Comparison of ENCODE assay signal across 2 cellular contexts in the genomic region with DNA sequence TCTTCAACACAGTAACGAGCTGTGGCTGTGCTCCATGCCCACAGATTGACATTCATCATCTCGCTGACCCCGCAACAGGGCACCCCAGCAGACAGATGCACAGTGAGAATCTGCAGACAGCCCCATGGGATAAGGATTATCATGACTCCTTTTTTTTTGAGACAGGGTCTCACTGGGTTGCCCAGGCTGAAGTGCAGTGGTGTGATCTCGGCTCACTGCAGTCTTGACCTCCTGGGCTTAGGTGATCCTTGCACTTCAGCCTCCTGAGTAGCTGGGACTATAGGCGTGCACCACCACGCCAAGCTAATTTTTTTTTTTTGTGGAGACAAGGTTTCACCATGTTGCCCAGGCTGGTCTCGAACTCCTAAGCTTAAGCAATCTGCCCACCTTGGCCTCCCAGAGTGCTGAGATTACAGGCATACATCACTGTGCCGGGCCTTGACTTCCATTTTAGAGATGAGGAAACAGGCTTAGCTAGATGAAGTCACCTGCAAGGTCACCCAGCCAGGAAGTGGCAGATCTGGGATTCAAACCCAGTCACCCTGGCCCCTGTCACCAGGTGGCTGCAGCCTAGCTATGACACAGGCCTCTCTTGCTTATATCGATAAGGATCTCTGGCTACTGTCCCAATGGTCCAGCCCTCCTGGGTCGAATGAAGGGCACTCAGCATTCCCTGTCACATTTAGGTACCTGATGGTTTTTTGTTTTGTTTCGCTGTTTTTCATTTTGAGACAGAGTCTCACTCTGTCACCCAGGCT.
TF ChIP-seq lines count a peak whose summit lies in the region.

No MANE protein-coding gene starts in this region.

TF ChIP-seq in SK-N-SH, 30 proteins besides CTCF, POLR2A, EP300 and RAD21 (continued from another document):
- TF ChIP-seq, protein P1, sequence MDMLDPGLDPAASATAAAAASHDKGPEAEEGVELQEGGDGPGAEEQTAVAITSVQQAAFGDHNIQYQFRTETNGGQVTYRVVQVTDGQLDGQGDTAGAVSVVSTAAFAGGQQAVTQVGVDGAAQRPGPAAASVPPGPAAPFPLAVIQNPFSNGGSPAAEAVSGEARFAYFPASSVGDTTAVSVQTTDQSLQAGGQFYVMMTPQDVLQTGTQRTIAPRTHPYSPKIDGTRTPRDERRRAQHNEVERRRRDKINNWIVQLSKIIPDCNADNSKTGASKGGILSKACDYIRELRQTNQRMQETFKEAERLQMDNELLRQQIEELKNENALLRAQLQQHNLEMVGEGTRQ (IDR thresholded peaks at IDR 0.05; ENCODE audit: borderline replicate concordance, low read depth, low read length), result no peak
- TF ChIP-seq FOXJ3 (CRISPR knock-in tag; IDR thresholded peaks at IDR 0.05), result no peak
- TF ChIP-seq TEAD4 (IDR thresholded peaks at IDR 0.05; ENCODE audit: borderline replicate concordance, insufficient read depth), result no peak
- no peak for TF ChIP-seq YY1 (IDR thresholded peaks at IDR 0.05; ENCODE audit: low read depth)
- TF ChIP-seq POLR2AphosphoS5 (IDR thresholded peaks at IDR 0.05; ENCODE audit: low read depth, low read length), result no peak
- TF ChIP-seq ELF1 (IDR thresholded peaks at IDR 0.05), result no peak
- no peak for TF ChIP-seq MEF2A (IDR thresholded peaks at IDR 0.05; ENCODE audit: borderline replicate concordance, low read depth)
- TF ChIP-seq TAF1 (IDR thresholded peaks at IDR 0.05; ENCODE audit: borderline replicate concordance, low read depth, low read length), result no peak
- no peak for TF ChIP-seq GABPA (IDR thresholded peaks at IDR 0.05; ENCODE audit: low read depth)
- TF ChIP-seq, protein P2, sequence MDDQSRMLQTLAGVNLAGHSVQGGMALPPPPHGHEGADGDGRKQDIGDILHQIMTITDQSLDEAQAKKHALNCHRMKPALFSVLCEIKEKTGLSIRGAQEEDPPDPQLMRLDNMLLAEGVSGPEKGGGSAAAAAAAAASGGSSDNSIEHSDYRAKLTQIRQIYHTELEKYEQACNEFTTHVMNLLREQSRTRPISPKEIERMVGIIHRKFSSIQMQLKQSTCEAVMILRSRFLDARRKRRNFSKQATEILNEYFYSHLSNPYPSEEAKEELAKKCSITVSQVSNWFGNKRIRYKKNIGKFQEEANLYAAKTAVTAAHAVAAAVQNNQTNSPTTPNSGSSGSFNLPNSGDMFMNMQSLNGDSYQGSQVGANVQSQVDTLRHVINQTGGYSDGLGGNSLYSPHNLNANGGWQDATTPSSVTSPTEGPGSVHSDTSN (IDR thresholded peaks at IDR 0.05), result no peak
- no peak for TF ChIP-seq FOSL2 (IDR thresholded peaks at IDR 0.05; ENCODE audit: borderline replicate concordance, low read depth)
- TF ChIP-seq NRF1 (IDR thresholded peaks at IDR 0.05; ENCODE audit: low read depth, low read length), result no peak
- no peak for TF ChIP-seq EZH2phosphoT487 (IDR thresholded peaks at IDR 0.05; ENCODE audit: borderline replicate concordance, low read depth)
- TF ChIP-seq RCOR1 (IDR thresholded peaks at IDR 0.05; ENCODE audit: low read length), result no peak
- TF ChIP-seq NFIC (IDR thresholded peaks at IDR 0.05; ENCODE audit: borderline replicate concordance), result no peak
- TF ChIP-seq SMC3 (IDR thresholded peaks at IDR 0.05; ENCODE audit: low read depth, low read length), result no peak
TF ChIP-seq in SK-N-SH: peak in this region for 0.

TF ChIP-seq in SK-N-SH treated with all-trans-retinoic acid at 6 μM for 48 hours, 23 proteins besides CTCF, POLR2A, EP300 and RAD21 (continued from another document):
- TF ChIP-seq, protein P3, sequence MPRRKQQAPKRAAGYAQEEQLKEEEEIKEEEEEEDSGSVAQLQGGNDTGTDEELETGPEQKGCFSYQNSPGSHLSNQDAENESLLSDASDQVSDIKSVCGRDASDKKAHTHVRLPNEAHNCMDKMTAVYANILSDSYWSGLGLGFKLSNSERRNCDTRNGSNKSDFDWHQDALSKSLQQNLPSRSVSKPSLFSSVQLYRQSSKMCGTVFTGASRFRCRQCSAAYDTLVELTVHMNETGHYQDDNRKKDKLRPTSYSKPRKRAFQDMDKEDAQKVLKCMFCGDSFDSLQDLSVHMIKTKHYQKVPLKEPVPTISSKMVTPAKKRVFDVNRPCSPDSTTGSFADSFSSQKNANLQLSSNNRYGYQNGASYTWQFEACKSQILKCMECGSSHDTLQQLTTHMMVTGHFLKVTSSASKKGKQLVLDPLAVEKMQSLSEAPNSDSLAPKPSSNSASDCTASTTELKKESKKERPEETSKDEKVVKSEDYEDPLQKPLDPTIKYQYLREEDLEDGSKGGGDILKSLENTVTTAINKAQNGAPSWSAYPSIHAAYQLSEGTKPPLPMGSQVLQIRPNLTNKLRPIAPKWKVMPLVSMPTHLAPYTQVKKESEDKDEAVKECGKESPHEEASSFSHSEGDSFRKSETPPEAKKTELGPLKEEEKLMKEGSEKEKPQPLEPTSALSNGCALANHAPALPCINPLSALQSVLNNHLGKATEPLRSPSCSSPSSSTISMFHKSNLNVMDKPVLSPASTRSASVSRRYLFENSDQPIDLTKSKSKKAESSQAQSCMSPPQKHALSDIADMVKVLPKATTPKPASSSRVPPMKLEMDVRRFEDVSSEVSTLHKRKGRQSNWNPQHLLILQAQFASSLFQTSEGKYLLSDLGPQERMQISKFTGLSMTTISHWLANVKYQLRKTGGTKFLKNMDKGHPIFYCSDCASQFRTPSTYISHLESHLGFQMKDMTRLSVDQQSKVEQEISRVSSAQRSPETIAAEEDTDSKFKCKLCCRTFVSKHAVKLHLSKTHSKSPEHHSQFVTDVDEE (CRISPR knock-in tag; IDR thresholded peaks at IDR 0.05), result no peak
- no peak for TF ChIP-seq RARB (CRISPR knock-in tag; IDR thresholded peaks at IDR 0.05)
- TF ChIP-seq ARNTL (CRISPR knock-in tag; IDR thresholded peaks at IDR 0.05; ENCODE audit: borderline replicate concordance, low read depth), result no peak
- TF ChIP-seq ZC3H10 (CRISPR knock-in tag; IDR thresholded peaks at IDR 0.05), result no peak
- TF ChIP-seq SNAI2 (CRISPR knock-in tag; IDR thresholded peaks at IDR 0.05), result no peak
- TF ChIP-seq ESRRG (CRISPR knock-in tag; IDR thresholded peaks at IDR 0.05), result no peak
- TF ChIP-seq ZNF565 (CRISPR knock-in tag; conservative IDR thresholded peaks at IDR 0.05; ENCODE audit: low read depth), result no peak
- no peak for TF ChIP-seq TOX (CRISPR knock-in tag; IDR thresholded peaks at IDR 0.05; ENCODE audit: borderline replicate concordance)
- TF ChIP-seq PPARA (CRISPR knock-in tag; IDR thresholded peaks at IDR 0.05; ENCODE audit: borderline replicate concordance), result no peak
